ENCODE assay signal across 8 cellular contexts in the genomic region with DNA sequence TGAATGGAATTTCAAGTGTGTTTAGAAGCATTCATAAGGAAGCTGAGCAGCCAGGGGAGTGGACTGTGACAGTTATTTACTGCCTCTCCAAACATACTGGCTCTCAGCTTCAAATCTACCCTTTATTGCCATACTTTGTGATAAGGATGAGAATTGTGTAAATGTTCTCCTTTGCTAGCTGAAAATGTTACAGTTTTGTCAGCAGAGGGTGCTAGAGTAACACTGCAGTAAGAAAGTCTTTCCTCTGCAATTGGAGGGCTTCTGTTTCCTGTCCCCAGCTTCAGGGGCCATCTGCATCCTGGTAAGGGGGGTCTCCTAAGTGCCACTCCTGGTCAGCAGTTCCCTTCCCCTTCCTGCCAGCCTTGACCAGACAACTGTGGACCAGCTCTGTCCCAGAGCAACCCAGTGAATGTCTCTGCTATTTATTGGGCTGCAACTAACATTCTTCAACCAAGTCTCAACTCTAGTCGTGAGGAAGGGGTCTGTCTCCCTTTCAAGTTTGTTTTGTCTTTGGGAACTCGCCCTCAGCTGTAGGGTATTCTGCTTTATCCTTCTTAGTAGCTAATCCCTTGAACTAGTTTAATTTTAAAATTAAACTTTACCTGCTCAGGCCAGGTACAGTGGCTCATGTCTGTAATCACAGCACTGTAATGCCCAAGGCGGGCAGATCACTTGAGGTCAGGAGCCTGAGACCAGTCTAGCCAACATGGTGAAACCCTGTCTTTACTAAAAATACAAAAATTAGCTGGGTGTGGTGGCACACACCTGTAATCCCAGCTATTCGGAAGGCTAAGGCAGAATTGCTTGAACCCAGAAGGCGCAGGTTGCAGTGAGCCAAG. TPM values are rescaled to one million over a fixed set of nuclear protein-coding genes. Genes with fewer than 3 reads are reported as not detected.
DNase-seq lines count a peak whose midpoint lies in the region; ATAC-seq and TF ChIP-seq lines count a peak whose summit lies in the region.

No MANE protein-coding gene starts in this region.

- no peaks in the 10 kb centered on the region for H3K9me3 ChIP-seq in Peyer's patch

- 0 out of 2 replicates have a peak overlapping the region, but pooled peaks have one; percentile 13 for H3K27ac ChIP-seq in 22Rv1
- H3K27ac ChIP-seq in Peyer's patch, result no peak overlapping the region

- no peaks in the 10 kb centered on the region for H3K27me3 ChIP-seq in Peyer's patch
- no peaks in the 10 kb centered on the region for H3K27me3 ChIP-seq in kidney epithelial cell (ENCODE audit: control insufficient read depth, insufficient read depth, low read length)

- no peak for TF ChIP-seq POLR2A in Peyer's patch (IDR thresholded peaks at IDR 0.05)

- peaks cover 0 to 5% (median 0%) of the 10 kb centered on the region in 4 donors for H3K4me1 ChIP-seq in Peyer's patch

- H3K36me3 ChIP-seq in Peyer's patch (no peaks in the 10 kb centered on the region), kidney epithelial cell (ENCODE audit: control insufficient read depth, insufficient read depth, low read length) (no peaks in the 10 kb centered on the region)

- no peak for ATAC-seq in HG02610 (IDR thresholded peaks at IDR 0.05; ENCODE audit: unreplicated experiment)

- TF ChIP-seq CTCF in 22Rv1 (IDR thresholded peaks at IDR 0.05) (peak; percentile 93), Peyer's patch (IDR thresholded peaks at IDR 0.05) (peak; percentile 53 to 97 (median 89)), kidney epithelial cell (IDR thresholded peaks at IDR 0.05; ENCODE audit: insufficient read depth, low read length, poor library complexity, severe bottlenecking) (peak; percentile 85)

- no peak overlapping the region for H3K4me3 ChIP-seq in Peyer's patch
- no peak overlapping the region for H3K4me3 ChIP-seq in kidney epithelial cell (ENCODE audit: low read depth, low read length)

- DNase-seq in EH (ENCODE audit: low read depth), result peak; percentile 70
- DNase-seq in HPDE6-E6E7 (ENCODE audit: extremely low spot score), result peak; percentile 14
- DNase-seq in Peyer's patch, result no peak
- DNase-seq in central memory CD4-positive, alpha-beta T cell, result peak; percentile 49
- no peak for DNase-seq in kidney epithelial cell (ENCODE audit: low read depth)
- peak; percentile 22 for DNase-seq in stromal cell of bone marrow (ENCODE audit: low read depth)

RNA-seq across cellular contexts. Expression of gene RAPGEF6, which starts 45.3 kb away (rescaled TPM):
- total RNA-seq in Peyer's patch (100 to 1,000 TPM in 1 of 4 donors, 10 to 100 TPM in 3; 16.7 to 104 (median 22.6) TPM), kidney epithelial cell (10.0 TPM in 2 replicates)

Comparison
In these comparisons a context has a peak if more than half of its experiments do, and no peak if none do; other contexts are left out.
1. DNase-seq: peak in EH (single experiment), HPDE6-E6E7 (single experiment), central memory CD4-positive, alpha-beta T cell (single experiment) and stromal cell of bone marrow (single experiment); none in Peyer's patch (0 of 3) and kidney epithelial cell (single experiment).
2. Peak in every context shown above with its lines, with median percentiles within 50 percentile points of each other: CTCF ChIP-seq.